In genomic region chr9:88106492-88106891, GRCh38 we compare ENCODE assay signal across 8 cellular contexts. TPM values are rescaled to one million over a fixed set of nuclear protein-coding genes. Genes with fewer than 3 reads are reported as not detected.
A peak's percentile ranks its signal among the peaks of the same experiment; 100 is the strongest.
DNase-seq lines count a peak whose midpoint lies in the region; ATAC-seq and TF ChIP-seq lines count a peak whose summit lies in the region.

No MANE protein-coding gene starts in this region.

- H3K4me1 Mint-ChIP-seq in activated CD4-positive, alpha-beta memory T cell treated with anti-CD3 and anti-CD28 coated beads, Interleukin-2, amount 10 ng/mL, durations not matched to agents 7 days and 5 days, result peaks cover 6% of the 10 kb centered on the region

- TF ChIP-seq CTCF in tibial artery (IDR thresholded peaks at IDR 0.05) (peak; percentile 35 to 38), gastrocnemius medialis (IDR thresholded peaks at IDR 0.05 in 4 of 5, conservative IDR thresholded peaks at IDR 0.05 in 1 of 5) (no peak)

- intact Hi-C loops in tibial artery (cut with DNase I; ENCODE audit: low total_unique reads), result no loop called here
- intact Hi-C loops in gastrocnemius medialis (cut with DNase I; ENCODE audit: low total_unique reads), result no loop called here

- CTCF ChIA-PET in activated CD4-positive, alpha-beta memory T cell treated with anti-CD3 and anti-CD28 coated beads, Interleukin-2, amount 10 ng/mL, durations not matched to agents 7 days and 5 days (lab: Charles Lee), result interaction anchor here (0.6 to 1.1 kb wide), 2 partner anchors 70 to 472 kb away, joined by 3 read pairs; no protein-coding TSS in a partner anchor

- H3K27ac Mint-ChIP-seq in activated CD4-positive, alpha-beta memory T cell treated with anti-CD3 and anti-CD28 coated beads, Interleukin-2, amount 10 ng/mL, durations not matched to agents 7 days and 5 days, result no peak overlapping the region

- H3K27ac ChIP-seq in iPS DF 6.9 (ENCODE audit: low read length), result no peak overlapping the region
- no peak overlapping the region for H3K27ac ChIP-seq in tibial artery
- no peak overlapping the region for H3K27ac ChIP-seq in gastrocnemius medialis

- POLR2A ChIA-PET in activated CD4-positive, alpha-beta memory T cell treated with anti-CD3 and anti-CD28 coated beads, Interleukin-2, amount 10 ng/mL, durations not matched to agents 7 days and 5 days (lab: Charles Lee), result no interaction called here

- H3K36me3 Mint-ChIP-seq in activated CD4-positive, alpha-beta memory T cell treated with anti-CD3 and anti-CD28 coated beads, Interleukin-2, amount 10 ng/mL, durations not matched to agents 7 days and 5 days (ENCODE audit: low read depth), result no peaks in the 10 kb centered on the region

- no peak for TF ChIP-seq POLR2A in gastrocnemius medialis (IDR thresholded peaks at IDR 0.05)

- H3K36me3 ChIP-seq in iPS DF 6.9 (ENCODE audit: control insufficient read depth, insufficient read depth, low read length) (no peaks in the 10 kb centered on the region), tibial artery (no peaks in the 10 kb centered on the region), gastrocnemius medialis (no peaks in the 10 kb centered on the region)

- no peak overlapping the region for H3K4me3 ChIP-seq in iPS DF 6.9 (ENCODE audit: low read length)
- H3K4me3 ChIP-seq in tibial artery, result no peak overlapping the region
- no peak overlapping the region for H3K4me3 ChIP-seq in gastrocnemius medialis

- H3K4me1 ChIP-seq in iPS DF 6.9 (ENCODE audit: control insufficient read depth, insufficient read depth, low read length), result no peaks in the 10 kb centered on the region
- H3K4me1 ChIP-seq in tibial artery, result no peaks in the 10 kb centered on the region
- no peaks in the 10 kb centered on the region for H3K4me1 ChIP-seq in gastrocnemius medialis

- no peak for ATAC-seq in gastrocnemius medialis

- in situ Hi-C loops in ACHN (cut with HindIII; ENCODE audit: low pct_ligation_motif_present, low pct_unique_long_range_greater_than_20kb, low sequenced_read_pairs) (no loop called here), gastrocnemius medialis (cut with MboI; ENCODE audit: low sequenced_read_pairs in 4 of 4) (no loop called here)

- no peak overlapping the region for H3K4me3 Mint-ChIP-seq in activated CD4-positive, alpha-beta memory T cell treated with anti-CD3 and anti-CD28 coated beads, Interleukin-2, amount 10 ng/mL, durations not matched to agents 7 days and 5 days

- no peaks in the 10 kb centered on the region for H3K9me3 Mint-ChIP-seq in activated CD4-positive, alpha-beta memory T cell treated with anti-CD3 and anti-CD28 coated beads, Interleukin-2, amount 10 ng/mL, durations not matched to agents 7 days and 5 days

- H3K27me3 ChIP-seq in iPS DF 6.9 (ENCODE audit: control insufficient read depth, insufficient read depth, low read length), result no peaks in the 10 kb centered on the region
- peaks cover 0 to 3% of the 10 kb centered on the region in 2 donors for H3K27me3 ChIP-seq in tibial artery
- H3K27me3 ChIP-seq in gastrocnemius medialis, result no peaks in the 10 kb centered on the region

- WGBS in iPS DF 6.9 (ENCODE audit: insufficient coverage, insufficient read length), result no CpG with 5 or more reads among the region's 4 CpGs

- H3K9me3 ChIP-seq in iPS DF 6.9 (ENCODE audit: control insufficient read depth, insufficient read depth, low read length) (no peaks in the 10 kb centered on the region), tibial artery (no peaks in the 10 kb centered on the region), gastrocnemius medialis (no peaks in the 10 kb centered on the region)

- H3K27me3 Mint-ChIP-seq in activated CD4-positive, alpha-beta memory T cell treated with anti-CD3 and anti-CD28 coated beads, Interleukin-2, amount 10 ng/mL, durations not matched to agents 7 days and 5 days, result peaks cover 50% of the 10 kb centered on the region

- peak; percentile 11 for DNase-seq in ACHN
- DNase-seq in H4 (ENCODE audit: low spot score), result peak; percentile 24
- peak; percentile 24 for DNase-seq in activated CD4-positive, alpha-beta memory T cell treated with anti-CD3 and anti-CD28 coated beads, Interleukin-2, amount 10 ng/mL, durations not matched to agents 7 days and 5 days
- DNase-seq in iPS DF 6.9 (ENCODE audit: low read depth, low spot score), result peak; percentile 20
- no peak for DNase-seq in tibial artery
- DNase-seq in NCI-H146 (lab: John Stamatoyannopoulos, UW), result no peak
- no peak for DNase-seq in gastrocnemius medialis
- DNase-seq in activated CD8-positive, alpha-beta memory T cell treated with anti-CD3 and anti-CD28 coated beads, Interleukin-2, amount 50 U/mL, for 4 hours, result no peak

RNA-seq across cellular contexts. Expression of gene SPATA31C2, which starts 31.8 kb away (rescaled TPM):
- not detected in 2 replicates for total RNA-seq in H4 (2014; rRNA removed; shearing (Covaris generic))
- total RNA-seq in activated CD4-positive, alpha-beta memory T cell treated with anti-CD3 and anti-CD28 coated beads, Interleukin-2, amount 10 ng/mL, durations not matched to agents 7 days and 5 days, result not detected
- total RNA-seq in gastrocnemius medialis, result not detected

Comparison
In these comparisons a context has a peak if more than half of its experiments do, and no peak if none do; other contexts are left out.
1. DNase-seq: peak in ACHN (single experiment), H4 (single experiment), activated CD4-positive, alpha-beta memory T cell treated with anti-CD3 and anti-CD28 coated beads, Interleukin-2, amount 10 ng/mL, durations not matched to agents 7 days and 5 days (single experiment) and iPS DF 6.9 (single experiment); none in tibial artery (0 of 2), NCI-H146 (single experiment), gastrocnemius medialis (0 of 2) and activated CD8-positive, alpha-beta memory T cell treated with anti-CD3 and anti-CD28 coated beads, Interleukin-2, amount 50 U/mL, for 4 hours (single experiment).
2. CTCF ChIP-seq: peak in tibial artery (2 of 2); none in gastrocnemius medialis (0 of 5).